Comparison of ENCODE assay signal across 26 cellular contexts in the genomic region with DNA sequence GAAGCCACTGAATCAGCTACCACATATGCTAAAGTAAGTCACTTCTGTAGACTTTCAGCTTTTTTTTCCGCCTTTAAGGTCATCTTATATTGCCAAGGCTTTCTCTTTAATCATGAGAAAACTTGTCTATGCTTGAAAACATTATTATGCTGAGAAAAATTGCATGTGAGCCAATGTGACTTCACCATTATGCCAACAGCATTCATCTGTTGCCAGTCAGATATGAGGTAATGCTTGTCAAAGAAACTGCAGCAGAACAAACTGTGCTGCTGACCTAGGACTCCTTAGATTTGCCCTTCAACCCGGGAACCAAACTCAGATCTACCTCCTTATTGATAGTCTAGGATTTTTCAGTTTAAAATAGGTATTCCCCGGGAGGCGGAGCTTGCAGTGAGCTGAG. TPM values are rescaled to one million over a fixed set of nuclear protein-coding genes. Genes with fewer than 3 reads are reported as not detected.
DNase-seq lines count a peak whose midpoint lies in the region; ATAC-seq, FAIRE-seq and TF ChIP-seq lines count a peak whose summit lies in the region.
"Had no signal": no experiment of that assay in that cellular context is flagged by ENCODE, and none has a peak within 500 bp of the region (broad histone marks: within the 10 kb centered on the region; RNA-seq: fewer than 3 reads in every experiment).

No MANE protein-coding gene starts in this region.

- no peak for FAIRE-seq in pancreas (lab: Jason Lieb, UNC)
- FAIRE-seq: GM12891 had no signal

- H3K4me3 ChIP-seq in RWPE2 (ENCODE audit: severe bottlenecking) (no peak overlapping the region), esophagus squamous epithelium (no peak overlapping the region), pancreas (no peak overlapping the region), neural progenitor cell (no peak overlapping the region)
- H3K4me3 ChIP-seq: BLaER1, HAP-1, smooth muscle cell had no signal

- in situ Hi-C loops in G401 (cut with HindIII; ENCODE audit: low sequenced_read_pairs): no loop called here

- H3K79me2 ChIP-seq in neural progenitor cell (ENCODE audit: low read depth): peaks cover 36% of the 10 kb centered on the region

- no peak overlapping the region for H2AFZ ChIP-seq in neural progenitor cell (replicated peaks)

- 42 to 47% methylated on average over 4 of the region's 4 CpGs for WGBS in esophagus squamous epithelium, 2 donors
- 34 to 45% methylated on average over 4 of the region's 4 CpGs for WGBS in pancreas, 2 donors

- no peak for TF ChIP-seq POLR2A in esophagus squamous epithelium (IDR thresholded peaks at IDR 0.05)

- H3K27me3 ChIP-seq in RWPE2 (ENCODE audit: insufficient read depth, poor library complexity, severe bottlenecking): no peaks in the 10 kb centered on the region
- H3K27me3 ChIP-seq in esophagus squamous epithelium: no peaks in the 10 kb centered on the region
- H3K27me3 ChIP-seq in pancreas: no peaks in the 10 kb centered on the region
- H3K27me3 ChIP-seq in neural progenitor cell: no peaks in the 10 kb centered on the region
- H3K27me3 ChIP-seq: BLaER1, neutrophil had no signal

- no peak overlapping the region for H3K4me3 Mint-ChIP-seq in neural progenitor cell
- H3K4me3 Mint-ChIP-seq: activated CD4-positive, alpha-beta T cell treated with anti-CD3 and anti-CD28 coated beads, Interleukin-2, amount 10 ng/mL, durations not matched to agents 7 days and 5 days; activated naive CD4-positive, alpha-beta T cell treated with anti-CD3 and anti-CD28 coated beads for 36 hours; central memory CD8-positive, alpha-beta T cell; memory B cell had no signal

- intact Hi-C loops in esophagus squamous epithelium (cut with DNase I): no loop called here
- intact Hi-C loops in pancreas (cut with DNase I): no loop called here

- H3K9ac ChIP-seq in neural progenitor cell: no peak overlapping the region
- H3K9ac ChIP-seq: BLaER1 had no signal

- no peaks in the 10 kb centered on the region for H4K20me1 ChIP-seq in neural progenitor cell (ENCODE audit: low read depth)
- H4K20me1 ChIP-seq: BLaER1 had no signal

- peaks cover 2% of the 10 kb centered on the region for H3K9me3 Mint-ChIP-seq in neural progenitor cell
- H3K9me3 Mint-ChIP-seq: activated CD4-positive, alpha-beta T cell treated with anti-CD3 and anti-CD28 coated beads, Interleukin-2, amount 10 ng/mL, durations not matched to agents 7 days and 5 days; activated naive CD4-positive, alpha-beta T cell treated with anti-CD3 and anti-CD28 coated beads for 36 hours; central memory CD8-positive, alpha-beta T cell; memory B cell had no signal

- H3F3A ChIP-seq in neural progenitor cell (ENCODE audit: low read depth): no peaks in the 10 kb centered on the region

- H3K9me3 ChIP-seq in RWPE2 (ENCODE audit: severe bottlenecking): no peaks in the 10 kb centered on the region
- H3K9me3 ChIP-seq in esophagus squamous epithelium: no peaks in the 10 kb centered on the region
- H3K9me3 ChIP-seq in pancreas: no peaks in the 10 kb centered on the region
- no peaks in the 10 kb centered on the region for H3K9me3 ChIP-seq in neural progenitor cell (ENCODE audit: low read depth)
- H3K9me3 ChIP-seq: Caco-2, HAP-1, neutrophil had no signal

- H3K27ac ChIP-seq in RWPE2 (ENCODE audit: poor library complexity, severe bottlenecking) (no peak overlapping the region), esophagus squamous epithelium (peak overlapping the region in 3 of 4 donors; percentile 45 to 59 (median 57)), pancreas (peak overlapping the region in 3 of 4 donors; percentile 30 to 60 (median 59)), neural progenitor cell (no peak overlapping the region)
- H3K27ac ChIP-seq: BLaER1, neutrophil, VCaP had no signal

- H3K4me2 ChIP-seq in neural progenitor cell: no peak overlapping the region
- H3K4me2 ChIP-seq: BLaER1, smooth muscle cell had no signal

- 0 out of 3 replicates have a peak, but pooled peaks have one; percentile 33 for ATAC-seq in RWPE2 (ENCODE audit: low read depth)
- peak; percentile 88 to 96 (median 92) for ATAC-seq in pancreas
- ATAC-seq: SK-N-SH treated with all-trans-retinoic acid at 6 μM for 48 hours had no signal

- H3K36me3 ChIP-seq in RWPE2 (ENCODE audit: low read depth): peaks cover 4% of the 10 kb centered on the region; the same call in 1 of the 2 replicates
- H3K36me3 ChIP-seq in esophagus squamous epithelium: no peaks in the 10 kb centered on the region
- H3K36me3 ChIP-seq in pancreas: no peaks in the 10 kb centered on the region
- H3K36me3 ChIP-seq in neural progenitor cell: no peaks in the 10 kb centered on the region
- H3K36me3 ChIP-seq: BLaER1, HAP-1, neutrophil had no signal

- no peaks in the 10 kb centered on the region for H3K4me1 Mint-ChIP-seq in neural progenitor cell

- H3K4me1 ChIP-seq in RWPE2 (ENCODE audit: insufficient read depth, poor library complexity, severe bottlenecking) (peaks cover 20% of the 10 kb centered on the region), esophagus squamous epithelium (peaks cover 5 to 56% (median 10%) of the 10 kb centered on the region in 3 donors), pancreas (peaks cover 8 to 20% (median 12%) of the 10 kb centered on the region in 3 donors), neural progenitor cell (no peaks in the 10 kb centered on the region)
- H3K4me1 ChIP-seq: BLaER1, HAP-1 had no signal

- DNase-seq in G401 (ENCODE audit: low spot score) (peak; percentile 44), RWPE2 (ENCODE audit: low spot score) (no peak), esophagus squamous epithelium (lab: John Stamatoyannopoulos, UW) (no peak), pancreas (peak in 4 of 6 donors; percentile 32 to 68 (median 46)), DMS 273 (lab: John Stamatoyannopoulos, UW; ENCODE audit: unreplicated experiment) (no peak), neural progenitor cell (ENCODE audit: low spot score) (no peak), SW480 (ENCODE audit: low spot score) (no peak)
- DNase-seq: ACHN; activated CD4-positive, alpha-beta T cell treated with anti-CD3 and anti-CD28 coated beads, Interleukin-2, amount 10 ng/mL, durations not matched to agents 7 days and 5 days; activated naive CD4-positive, alpha-beta T cell treated with anti-CD3 and anti-CD28 coated beads for 36 hours; Caco-2; islet precursor cell; Kasumi-1; NCI-H1694; NCI-H2171 treated with DMSO at 0.1 percent for 48 hours; NCI-H526; stimulated activated CD4-positive, alpha-beta T cell treated with anti-CD3 and anti-CD28 coated beads, Interleukin-2, amount 100 ng/mL, for 24 hours had no signal

- no peaks in the 10 kb centered on the region for H3K36me3 Mint-ChIP-seq in neural progenitor cell

- TF ChIP-seq CTCF in RWPE2 (IDR thresholded peaks at IDR 0.05; ENCODE audit: poor library complexity, severe bottlenecking) (no peak), esophagus squamous epithelium (IDR thresholded peaks at IDR 0.05) (no peak), pancreas (IDR thresholded peaks at IDR 0.05) (no peak), neural progenitor cell (IDR thresholded peaks at IDR 0.05) (no peak)

- no peaks in the 10 kb centered on the region for H3K27me3 Mint-ChIP-seq in neural progenitor cell (ENCODE audit: insufficient read depth, low read depth)
- H3K27me3 Mint-ChIP-seq: activated CD4-positive, alpha-beta T cell treated with anti-CD3 and anti-CD28 coated beads, Interleukin-2, amount 10 ng/mL, durations not matched to agents 7 days and 5 days; central memory CD8-positive, alpha-beta T cell; memory B cell had no signal

- no peak overlapping the region for H3K27ac Mint-ChIP-seq in neural progenitor cell
- H3K27ac Mint-ChIP-seq: activated CD4-positive, alpha-beta T cell treated with anti-CD3 and anti-CD28 coated beads, Interleukin-2, amount 10 ng/mL, durations not matched to agents 7 days and 5 days; activated naive CD4-positive, alpha-beta T cell treated with anti-CD3 and anti-CD28 coated beads for 36 hours; memory B cell had no signal

RNA-seq across cellular contexts. Expression of a gene that starts 34.3 kb away (rescaled TPM):
- total RNA-seq in G401 (2014; rRNA removed; shearing (Covaris generic)): 25.0 and 30.0 TPM in 2 replicates
- total RNA-seq in esophagus squamous epithelium (10 to 100 TPM; 19.9 to 52.9 (median 37.8) TPM), pancreas (10 to 100 TPM; 18.6 to 32.3 (median 20.5) TPM), neural progenitor cell (ENCODE audit: low replicate concordance) (40.5 and 41.4 TPM in 2 replicates)
- polyA plus RNA-seq in pancreas: 1 to 10 TPM; 4.6 to 7.0 TPM

Comparison
In these comparisons a context has a peak if more than half of its experiments do, and no peak if none do; other contexts are left out.
1. DNase-seq: peak in G401 (single experiment) and pancreas (4 of 6); none in RWPE2 (single experiment), esophagus squamous epithelium (single experiment), DMS 273 (single experiment), neural progenitor cell (single experiment) and SW480 (single experiment).
2. H3K27ac ChIP-seq: peak in esophagus squamous epithelium (3 of 4) and pancreas (3 of 4); none in RWPE2 (single experiment) and neural progenitor cell (single experiment).